1 cellular context compared by ENCODE assay signal in the genomic region with DNA sequence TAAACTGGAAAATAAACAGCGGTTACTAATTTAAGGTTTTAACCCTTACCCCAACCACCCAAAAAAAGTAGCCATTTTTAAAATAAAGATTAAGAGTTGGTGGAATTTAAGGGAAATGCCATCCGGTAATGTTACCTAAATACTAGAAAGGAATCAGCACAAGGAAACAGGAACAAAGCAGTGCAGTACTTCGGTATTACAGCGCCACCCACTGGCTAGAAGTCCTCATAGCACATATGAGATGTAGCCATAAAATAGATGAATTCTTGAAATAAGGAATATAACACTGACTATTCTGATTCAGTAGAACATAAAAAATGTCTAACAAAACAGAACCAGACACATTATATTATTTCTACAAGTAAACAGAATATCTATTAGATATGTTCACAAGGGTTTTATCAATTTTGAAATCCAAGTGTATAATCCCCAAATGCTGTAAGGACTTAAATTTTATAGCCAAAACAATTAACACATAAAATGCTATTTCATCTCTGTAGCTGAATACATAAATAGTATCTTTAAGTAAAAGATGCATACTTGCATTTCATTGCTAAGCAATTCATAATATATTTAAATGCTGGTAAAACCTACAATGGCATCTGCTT.
TF ChIP-seq lines count a peak whose summit lies in the region.

No MANE protein-coding gene starts in this region.

TF ChIP-seq in SK-N-SH treated with all-trans-retinoic acid at 6 μM for 48 hours, 23 proteins besides CTCF, POLR2A, EP300 and RAD21 (continued from another document):
- TF ChIP-seq, protein P1, sequence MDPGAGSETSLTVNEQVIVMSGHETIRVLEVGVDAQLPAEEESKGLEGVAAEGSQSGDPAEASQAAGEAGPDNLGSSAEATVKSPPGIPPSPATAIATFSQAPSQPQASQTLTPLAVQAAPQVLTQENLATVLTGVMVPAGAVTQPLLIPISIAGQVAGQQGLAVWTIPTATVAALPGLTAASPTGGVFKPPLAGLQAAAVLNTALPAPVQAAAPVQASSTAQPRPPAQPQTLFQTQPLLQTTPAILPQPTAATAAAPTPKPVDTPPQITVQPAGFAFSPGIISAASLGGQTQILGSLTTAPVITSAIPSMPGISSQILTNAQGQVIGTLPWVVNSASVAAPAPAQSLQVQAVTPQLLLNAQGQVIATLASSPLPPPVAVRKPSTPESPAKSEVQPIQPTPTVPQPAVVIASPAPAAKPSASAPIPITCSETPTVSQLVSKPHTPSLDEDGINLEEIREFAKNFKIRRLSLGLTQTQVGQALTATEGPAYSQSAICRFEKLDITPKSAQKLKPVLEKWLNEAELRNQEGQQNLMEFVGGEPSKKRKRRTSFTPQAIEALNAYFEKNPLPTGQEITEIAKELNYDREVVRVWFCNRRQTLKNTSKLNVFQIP (CRISPR knock-in tag; IDR thresholded peaks at IDR 0.05; ENCODE audit: borderline replicate concordance, low read depth), result no peak
- TF ChIP-seq BACH2 (CRISPR knock-in tag; IDR thresholded peaks at IDR 0.05; ENCODE audit: borderline replicate concordance) (no peak), ESRRG (CRISPR knock-in tag; IDR thresholded peaks at IDR 0.05) (no peak), ZFP3 (CRISPR knock-in tag; IDR thresholded peaks at IDR 0.05) (no peak), CSDC2 (CRISPR knock-in tag; IDR thresholded peaks at IDR 0.05) (no peak), ZNF70 (CRISPR knock-in tag; IDR thresholded peaks at IDR 0.05) (no peak), TOX (CRISPR knock-in tag; IDR thresholded peaks at IDR 0.05; ENCODE audit: borderline replicate concordance) (no peak)
- TF ChIP-seq, protein P2, sequence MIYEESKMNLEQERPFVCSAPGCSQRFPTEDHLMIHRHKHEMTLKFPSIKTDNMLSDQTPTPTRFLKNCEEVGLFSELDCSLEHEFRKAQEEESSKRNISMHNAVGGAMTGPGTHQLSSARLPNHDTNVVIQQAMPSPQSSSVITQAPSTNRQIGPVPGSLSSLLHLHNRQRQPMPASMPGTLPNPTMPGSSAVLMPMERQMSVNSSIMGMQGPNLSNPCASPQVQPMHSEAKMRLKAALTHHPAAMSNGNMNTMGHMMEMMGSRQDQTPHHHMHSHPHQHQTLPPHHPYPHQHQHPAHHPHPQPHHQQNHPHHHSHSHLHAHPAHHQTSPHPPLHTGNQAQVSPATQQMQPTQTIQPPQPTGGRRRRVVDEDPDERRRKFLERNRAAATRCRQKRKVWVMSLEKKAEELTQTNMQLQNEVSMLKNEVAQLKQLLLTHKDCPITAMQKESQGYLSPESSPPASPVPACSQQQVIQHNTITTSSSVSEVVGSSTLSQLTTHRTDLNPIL (CRISPR knock-in tag; IDR thresholded peaks at IDR 0.05; ENCODE audit: low read depth), result no peak
